In genomic region chr2:61469424-61470121, GRCh38 we compare ENCODE assay signal across 8 cellular contexts. TPM values are rescaled to one million over a fixed set of nuclear protein-coding genes. Genes with fewer than 3 reads are reported as not detected.
DNase-seq lines count a peak whose midpoint lies in the region; ATAC-seq and TF ChIP-seq lines count a peak whose summit lies in the region.

No MANE protein-coding gene starts in this region.

- H3K36me3 Mint-ChIP-seq in CD14-positive monocyte: peaks cover 0 to 11% of the 10 kb centered on the region in 2 donors

- no peak for ATAC-seq in GM19023 (IDR thresholded peaks at IDR 0.05; ENCODE audit: unreplicated experiment)

- no peak overlapping the region for H2AFZ ChIP-seq in mesenchymal stem cell (ENCODE audit: low read depth, low read length)

- 20% methylated on average over 1 of the region's 8 CpGs for WGBS in mesenchymal stem cell

- H2BK120ac ChIP-seq in mesenchymal stem cell (ENCODE audit: low read depth, low read length): no peak overlapping the region

- no peaks in the 10 kb centered on the region for H3K27me3 ChIP-seq in HUES6 (ENCODE audit: control insufficient read depth, insufficient read depth, low read length)
- no peaks in the 10 kb centered on the region for H3K27me3 ChIP-seq in mesenchymal stem cell (ENCODE audit: control insufficient read depth in 1 of 2, insufficient read depth in 1 of 2, low read length in 2 of 2)

- no peaks in the 10 kb centered on the region for H3K9me3 ChIP-seq in HUES6 (ENCODE audit: control insufficient read depth, insufficient read depth, low read depth, low read length)
- no peaks in the 10 kb centered on the region for H3K9me3 ChIP-seq in mesenchymal stem cell (ENCODE audit: control insufficient read depth, low read length)

- H3K27me3 Mint-ChIP-seq in CD14-positive monocyte (ENCODE audit: low read depth in 3 of 3): peaks cover 0 to 2% (median 0%) of the 10 kb centered on the region in 3 donors

- H3K4me3 ChIP-seq in HUES6 (ENCODE audit: low read depth, low read length) (peak overlapping the region; percentile 83), cardiac fibroblast (replicated peaks in 1 of 2; ENCODE audit: low read depth in 2 of 2, low read length in 2 of 2) (peak overlapping the region; percentile 79 to 94), mesenchymal stem cell (ENCODE audit: insufficient read depth in 1 of 2, low read depth in 1 of 2, low read length in 2 of 2) (peak overlapping the region; percentile 95 to 96)

- no peak overlapping the region for H2AK5ac ChIP-seq in mesenchymal stem cell (ENCODE audit: low read length, severe bottlenecking)

- no peak overlapping the region for H2BK15ac ChIP-seq in mesenchymal stem cell (ENCODE audit: low read depth, poor library complexity, severe bottlenecking)

- no peak overlapping the region for H3K14ac ChIP-seq in mesenchymal stem cell (ENCODE audit: low read length in 2 of 2)

- peaks cover 30% of the 10 kb centered on the region for H3K4me1 Mint-ChIP-seq in CD14-positive monocyte

- H3K36me3 ChIP-seq in HUES6 (ENCODE audit: control insufficient read depth, insufficient read depth, low read length): peaks cover 11% of the 10 kb centered on the region
- H3K36me3 ChIP-seq in mesenchymal stem cell (ENCODE audit: control insufficient read depth in 1 of 2, insufficient read depth in 2 of 2, low read depth in 1 of 2, low read length in 2 of 2): peaks cover 14 to 24% of the 10 kb centered on the region in 2 experiments

- no peak overlapping the region for H4K8ac ChIP-seq in mesenchymal stem cell (ENCODE audit: low read length)

- no peak for DNase-seq in CD14-positive monocyte (ENCODE audit: low spot score)
- peak; percentile 20 to 44 for DNase-seq in cardiac fibroblast (ENCODE audit: low read depth in 2 of 2)
- peak; percentile 45 for DNase-seq in mesenchymal stem cell
- DNase-seq in NCI-H1105 (lab: John Stamatoyannopoulos, UW): no peak
- DNase-seq in iPS-NIHi7 (ENCODE audit: extremely low spot score): no peak
- no peak for DNase-seq in activated effector memory CD4-positive, alpha-beta T cell treated with Interleukin-2 at 50 U/mL for 16 hours

- H3K9ac ChIP-seq in HUES6 (ENCODE audit: low read length) (peak overlapping the region; percentile 94), mesenchymal stem cell (ENCODE audit: low read length) (peak overlapping the region; percentile 98)

- no peak overlapping the region for H2BK12ac ChIP-seq in mesenchymal stem cell (ENCODE audit: low read length in 2 of 2)

- no peak overlapping the region for H3K18ac ChIP-seq in mesenchymal stem cell (ENCODE audit: low read depth in 1 of 2, low read length in 2 of 2)

- peak overlapping the region; percentile 94 to 95 for H3K4me3 Mint-ChIP-seq in CD14-positive monocyte

- H3K79me1 ChIP-seq in mesenchymal stem cell (replicated peaks; ENCODE audit: low read length, poor library complexity, severe bottlenecking): peaks cover 9% of the 10 kb centered on the region

- intact Hi-C loops in CD14-positive monocyte (cut with micrococcal nuclease): loop anchor here (2.0 to 5.0 kb wide), 4 partner anchors 42 to 69 kb away; partner anchors contain the start of gene XPO1 (in 2 of the 2)

- peaks cover 19% of the 10 kb centered on the region; the same call in 1 of the 2 replicates for H3K4me1 ChIP-seq in HUES6 (ENCODE audit: control insufficient read depth, insufficient read depth, low read length)
- peaks cover 4% of the 10 kb centered on the region for H3K4me1 ChIP-seq in mesenchymal stem cell (ENCODE audit: control insufficient read depth, insufficient read depth, low read depth, low read length)

- no peak overlapping the region for H3K23ac ChIP-seq in mesenchymal stem cell (ENCODE audit: low read length in 2 of 2)

- no peak overlapping the region for H4K91ac ChIP-seq in mesenchymal stem cell (ENCODE audit: low read length)

- TF ChIP-seq CTCF in CD14-positive monocyte (IDR thresholded peaks at IDR 0.05) (no peak), cardiac fibroblast (IDR thresholded peaks at IDR 0.05; ENCODE audit: low read depth, low read length) (no peak)

- peak overlapping the region; percentile 88 to 98 (median 96) for H3K27ac Mint-ChIP-seq in CD14-positive monocyte

- no peak overlapping the region for H2BK5ac ChIP-seq in mesenchymal stem cell (ENCODE audit: low read depth, low read length, poor library complexity, severe bottlenecking)

- H3K9me3 Mint-ChIP-seq in CD14-positive monocyte: no peaks in the 10 kb centered on the region

- peak overlapping the region; percentile 63 for H3K4me2 ChIP-seq in mesenchymal stem cell (ENCODE audit: low read length, poor library complexity, severe bottlenecking)

- peak overlapping the region; percentile 95 for H3K27ac ChIP-seq in HUES6 (ENCODE audit: low read depth, low read length)
- peak overlapping the region; percentile 88 for H3K27ac ChIP-seq in mesenchymal stem cell (ENCODE audit: low read length, poor library complexity, severe bottlenecking)

- peak overlapping the region in 1 of 2 experiments; percentile 94 for H3K4ac ChIP-seq in mesenchymal stem cell (ENCODE audit: low read depth in 1 of 2, low read length in 2 of 2)

RNA-seq across cellular contexts. Expression of gene USP34, which starts 1.3 kb away (rescaled TPM):
- polyA plus RNA-seq in CD14-positive monocyte: 1 to 10 TPM; 2.8 to 5.9 TPM
- 36.7 TPM for polyA plus RNA-seq in mesenchymal stem cell (2013, experiment 1 of 2)
- polyA plus RNA-seq in mesenchymal stem cell (2013, experiment 2 of 2): 34.8 TPM

Comparison
In these comparisons a context has a peak if more than half of its experiments do, and no peak if none do; other contexts are left out.
1. DNase-seq: peak in cardiac fibroblast (2 of 2) and mesenchymal stem cell (single experiment); none in CD14-positive monocyte (single experiment), NCI-H1105 (single experiment), iPS-NIHi7 (single experiment) and activated effector memory CD4-positive, alpha-beta T cell treated with Interleukin-2 at 50 U/mL for 16 hours (single experiment).
2. Peak in every context shown above with its lines, with median percentiles within 50 percentile points of each other: H3K4me3 ChIP-seq.